In genomic region chr11:110857885-110858555, GRCh38 we compare ENCODE assay signal across 10 cellular contexts.
A peak's percentile ranks its signal among the peaks of the same experiment; 100 is the strongest.
DNase-seq lines count a peak whose midpoint lies in the region; ATAC-seq lines count a peak whose summit lies in the region.
"Had no signal": no experiment of that assay in that cellular context is flagged by ENCODE, and none has a peak within 500 bp of the region (broad histone marks: within the 10 kb centered on the region; RNA-seq: fewer than 3 reads in every experiment).

No MANE protein-coding gene starts in this region.

- peak overlapping the region; percentile 9 to 51 for H3K27ac ChIP-seq in esophagus (ENCODE audit: low read depth in 2 of 2, low read length in 1 of 2)

- H3K4me1 Mint-ChIP-seq in stimulated activated effector memory CD8-positive, alpha-beta T cell treated with anti-CD3 and anti-CD28 coated beads, Interleukin-12 subunit alpha, Interleukin-12 subunit beta, amount 100 ng/mL, for 72 hours: no peaks in the 10 kb centered on the region

- H3K4me3 ChIP-seq in esophagus (ENCODE audit: low read depth in 1 of 2, low read length in 2 of 2): no peak overlapping the region

- H3K4me3 Mint-ChIP-seq in stimulated activated effector memory CD8-positive, alpha-beta T cell treated with anti-CD3 and anti-CD28 coated beads, Interleukin-12 subunit alpha, Interleukin-12 subunit beta, amount 100 ng/mL, for 72 hours: no peak overlapping the region

- H3K4me1 ChIP-seq in esophagus (ENCODE audit: control insufficient read depth in 2 of 2, insufficient read depth in 2 of 2, low read length in 1 of 2): peaks cover 0 to 3% of the 10 kb centered on the region in 2 donors

- no peaks in the 10 kb centered on the region for H3K36me3 Mint-ChIP-seq in stimulated activated effector memory CD8-positive, alpha-beta T cell treated with anti-CD3 and anti-CD28 coated beads, Interleukin-12 subunit alpha, Interleukin-12 subunit beta, amount 100 ng/mL, for 72 hours

- no peaks in the 10 kb centered on the region for H3K36me3 ChIP-seq in esophagus (ENCODE audit: control insufficient read depth in 2 of 2, insufficient read depth in 2 of 2, low read length in 1 of 2)

- no peaks in the 10 kb centered on the region for H3K9me3 Mint-ChIP-seq in stimulated activated effector memory CD8-positive, alpha-beta T cell treated with anti-CD3 and anti-CD28 coated beads, Interleukin-12 subunit alpha, Interleukin-12 subunit beta, amount 100 ng/mL, for 72 hours

- no peak overlapping the region for H3K27ac Mint-ChIP-seq in stimulated activated effector memory CD8-positive, alpha-beta T cell treated with anti-CD3 and anti-CD28 coated beads, Interleukin-12 subunit alpha, Interleukin-12 subunit beta, amount 100 ng/mL, for 72 hours

- DNase-seq in GM03348 (ENCODE audit: low spot score): peak; percentile 46
- DNase-seq in renal cortical epithelial cell (ENCODE audit: low read depth): peak; percentile 44
- no peak for DNase-seq in activated CD8-positive, alpha-beta memory T cell treated with anti-CD3 and anti-CD28 coated beads for 24 hours
- no peak for DNase-seq in effector CD4-positive, alpha-beta T cell
- DNase-seq in A172 (ENCODE audit: low spot score): no peak
- DNase-seq in stimulated activated effector memory CD8-positive, alpha-beta T cell treated with anti-CD3 and anti-CD28 coated beads, Interleukin-12 subunit alpha, Interleukin-12 subunit beta, amount 100 ng/mL, for 72 hours (ENCODE audit: low spot score in 2 of 2): no peak
- DNase-seq: NCI-H524, T-helper 1 cell had no signal

- no peaks in the 10 kb centered on the region for H3K27me3 ChIP-seq in esophagus (ENCODE audit: control insufficient read depth in 1 of 2, insufficient read depth in 2 of 2, low read length in 2 of 2)

- 67 to 81% methylated on average over 5 of the region's 5 CpGs for WGBS in esophagus, 2 donors

- ATAC-seq in HG03175 (IDR thresholded peaks at IDR 0.05; ENCODE audit: unreplicated experiment): peak; percentile 38
- ATAC-seq in stimulated activated effector memory CD8-positive, alpha-beta T cell treated with anti-CD3 and anti-CD28 coated beads, Interleukin-12 subunit alpha, Interleukin-12 subunit beta, amount 100 ng/mL, for 72 hours: no peak

- no peaks in the 10 kb centered on the region for H3K9me3 ChIP-seq in esophagus (ENCODE audit: control insufficient read depth in 2 of 2, insufficient read depth in 1 of 2, low read depth in 1 of 2, low read length in 1 of 2)

Comparison
In these comparisons a context has a peak if more than half of its experiments do, and no peak if none do; other contexts are left out.
1. DNase-seq: peak in GM03348 (single experiment) and renal cortical epithelial cell (single experiment); none in activated CD8-positive, alpha-beta memory T cell treated with anti-CD3 and anti-CD28 coated beads for 24 hours (single experiment), effector CD4-positive, alpha-beta T cell (single experiment), A172 (single experiment) and stimulated activated effector memory CD8-positive, alpha-beta T cell treated with anti-CD3 and anti-CD28 coated beads, Interleukin-12 subunit alpha, Interleukin-12 subunit beta, amount 100 ng/mL, for 72 hours (0 of 2).